8 cellular contexts compared by ENCODE assay signal in the genomic region with DNA sequence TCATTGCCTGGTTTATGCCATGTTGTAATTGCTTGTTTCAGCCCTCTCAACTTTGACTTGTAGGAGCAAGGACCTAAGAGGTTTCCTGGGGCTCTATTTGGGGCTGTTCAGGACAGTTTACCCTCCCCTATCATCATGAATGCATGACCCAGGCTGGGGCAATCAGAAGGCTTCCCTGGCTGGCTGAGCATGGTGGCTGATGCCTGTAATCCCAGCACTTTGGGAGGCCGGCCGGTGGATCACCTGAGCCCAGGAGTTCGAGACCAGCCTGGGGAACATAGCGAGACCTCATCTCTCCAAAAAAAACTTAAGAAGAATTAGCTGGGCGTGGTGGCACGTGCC. TPM values are rescaled to one million over a fixed set of nuclear protein-coding genes. Genes with fewer than 3 reads are reported as not detected.
DNase-seq lines count a peak whose midpoint lies in the region; ATAC-seq and TF ChIP-seq lines count a peak whose summit lies in the region.

No MANE protein-coding gene starts in this region.

- peaks cover 10% of the 10 kb centered on the region for H3K27me3 Mint-ChIP-seq in GM23338 (ENCODE audit: insufficient read depth, low read depth, poor library complexity)
- no peaks in the 10 kb centered on the region for H3K27me3 Mint-ChIP-seq in activated CD8-positive, alpha-beta T cell treated with anti-CD3 and anti-CD28 coated beads for 36 hours

- no peaks in the 10 kb centered on the region for H4K20me1 ChIP-seq in GM23338 (replicated peaks; ENCODE audit: insufficient read depth)
- no peaks in the 10 kb centered on the region for H4K20me1 ChIP-seq in smooth muscle cell (ENCODE audit: low read depth)

- H3K36me3 Mint-ChIP-seq in GM23338 (ENCODE audit: low read depth) = no peaks in the 10 kb centered on the region
- no peaks in the 10 kb centered on the region for H3K36me3 Mint-ChIP-seq in activated CD8-positive, alpha-beta T cell treated with anti-CD3 and anti-CD28 coated beads for 36 hours (ENCODE audit: low read depth)

- peak overlapping the region; percentile 69 for H3K4me2 ChIP-seq in GM23338
- peak overlapping the region; percentile 82 for H3K4me2 ChIP-seq in smooth muscle cell

- 56% methylated on average over 6 of the region's 6 CpGs for WGBS in right cardiac atrium
- 81% methylated on average over 6 of the region's 6 CpGs for WGBS in smooth muscle cell (ENCODE audit: low lambda C conversion rate)

- no peak overlapping the region for H3K27ac ChIP-seq in GM23338 (ENCODE audit: low read depth)
- peak overlapping the region; percentile 69 for H3K27ac ChIP-seq in right cardiac atrium (ENCODE audit: low read length)
- H3K27ac ChIP-seq in smooth muscle cell (ENCODE audit: low read depth) = peak overlapping the region; percentile 80

- ATAC-seq in GM23338 (peak; percentile 13), right cardiac atrium (no peak), HG03135 (IDR thresholded peaks at IDR 0.05; ENCODE audit: unreplicated experiment) (no peak), GM19463 (IDR thresholded peaks at IDR 0.05; ENCODE audit: unreplicated experiment) (no peak), GM18873 (IDR thresholded peaks at IDR 0.05; ENCODE audit: low FRiP score, unreplicated experiment) (no peak)
- ATAC-seq in activated CD8-positive, alpha-beta T cell treated with anti-CD3 and anti-CD28 coated beads for 36 hours = no peak

- peaks cover 6% of the 10 kb centered on the region; the same call in 1 of the 2 replicates for H3F3A ChIP-seq in GM23338 (replicated peaks; ENCODE audit: low read depth)
- H3F3A ChIP-seq in smooth muscle cell (ENCODE audit: low read depth) = peaks cover 8% of the 10 kb centered on the region

- H3K4me3 ChIP-seq in GM23338 = peak overlapping the region; percentile 37
- no peak overlapping the region for H3K4me3 ChIP-seq in right cardiac atrium (ENCODE audit: low read length)
- peak overlapping the region; percentile 44 for H3K4me3 ChIP-seq in smooth muscle cell

- no peaks in the 10 kb centered on the region for H3K9me3 Mint-ChIP-seq in GM23338
- H3K9me3 Mint-ChIP-seq in activated CD8-positive, alpha-beta T cell treated with anti-CD3 and anti-CD28 coated beads for 36 hours = no peaks in the 10 kb centered on the region

- no peaks in the 10 kb centered on the region for H3K27me3 ChIP-seq in GM23338 (ENCODE audit: insufficient read depth)
- no peaks in the 10 kb centered on the region for H3K27me3 ChIP-seq in right cardiac atrium (ENCODE audit: control insufficient read depth, insufficient read depth)
- H3K27me3 ChIP-seq in smooth muscle cell (ENCODE audit: low read depth) = no peaks in the 10 kb centered on the region

- POLR2A ChIA-PET in activated CD8-positive, alpha-beta T cell treated with anti-CD3 and anti-CD28 coated beads for 36 hours (lab: Charles Lee) = interaction anchor here (0.7 to 7.7 kb wide), 7 partner anchors 8 to 137 kb away, joined by 3 to 94 read pairs (median 6); partner anchors contain the start of genes IQCN and JUND

- TF ChIP-seq CTCF in GM23338 (conservative IDR thresholded peaks at IDR 0.05; ENCODE audit: low read depth in 2 of 2) (no peak), smooth muscle cell (IDR thresholded peaks at IDR 0.05; ENCODE audit: borderline replicate concordance, insufficient read depth, poor library complexity, severe bottlenecking) (no peak)
- no peak for TF ChIP-seq CTCF in activated CD8-positive, alpha-beta T cell treated with anti-CD3 and anti-CD28 coated beads for 36 hours (IDR thresholded peaks at IDR 0.05)

- H3K4me1 ChIP-seq in GM23338 (ENCODE audit: insufficient read depth) (no peaks in the 10 kb centered on the region; the same call in 1 of the 2 replicates), right cardiac atrium (ENCODE audit: control insufficient read depth, insufficient read depth, low read length) (no peaks in the 10 kb centered on the region), smooth muscle cell (ENCODE audit: low read depth) (peaks cover 7% of the 10 kb centered on the region)

- CTCF ChIA-PET in activated CD8-positive, alpha-beta T cell treated with anti-CD3 and anti-CD28 coated beads for 36 hours (lab: Charles Lee) = interaction anchor here (0.7 to 7.7 kb wide), 38 partner anchors 9 to 270 kb away, joined by 3 to 235 read pairs (median 6); partner anchors contain the start of genes IQCN, JUND, MPV17L2 and RAB3A

- H3K27ac Mint-ChIP-seq in GM23338 = peak overlapping the region; percentile 22; the same call in 1 of the 2 replicates
- peak overlapping the region; percentile 46 for H3K27ac Mint-ChIP-seq in activated CD8-positive, alpha-beta T cell treated with anti-CD3 and anti-CD28 coated beads for 36 hours

- H3K9me3 ChIP-seq in right cardiac atrium (ENCODE audit: control insufficient read depth, low read length) = no peaks in the 10 kb centered on the region
- no peaks in the 10 kb centered on the region for H3K9me3 ChIP-seq in smooth muscle cell (replicated peaks; ENCODE audit: low read depth)

- no peaks in the 10 kb centered on the region for H3K36me3 ChIP-seq in GM23338 (ENCODE audit: insufficient read depth)
- no peaks in the 10 kb centered on the region for H3K36me3 ChIP-seq in smooth muscle cell (ENCODE audit: low read depth)

- H3K79me2 ChIP-seq in GM23338 (replicated peaks; ENCODE audit: insufficient read depth) (no peaks in the 10 kb centered on the region), smooth muscle cell (ENCODE audit: low read depth) (no peaks in the 10 kb centered on the region)

- peak overlapping the region; percentile 78 for H3K4me3 Mint-ChIP-seq in GM23338
- H3K4me3 Mint-ChIP-seq in activated CD8-positive, alpha-beta T cell treated with anti-CD3 and anti-CD28 coated beads for 36 hours = peak overlapping the region; percentile 74

- no peak for DNase-seq in GM23338 (ENCODE audit: low spot score)
- no peak for DNase-seq in activated CD8-positive, alpha-beta T cell treated with anti-CD3 and anti-CD28 coated beads for 36 hours
- DNase-seq in right cardiac atrium = no peak
- no peak for DNase-seq in smooth muscle cell (lab: John Stamatoyannopoulos, UW; ENCODE audit: unreplicated experiment)
- DNase-seq in stimulated activated CD4-positive, alpha-beta T cell treated with anti-CD3 and anti-CD28 coated beads, Interleukin-12 subunit alpha, Interleukin-12 subunit beta, amount 100 ng/mL, for 4 hours = no peak

- H2AFZ ChIP-seq in GM23338 (no peak overlapping the region; the same call in 1 of the 2 replicates), smooth muscle cell (ENCODE audit: low read depth) (peak overlapping the region; percentile 65)

- H3K9me2 ChIP-seq in GM23338 (ENCODE audit: insufficient read depth) = no peaks in the 10 kb centered on the region

- H3K4me1 Mint-ChIP-seq in GM23338 = peaks cover 9% of the 10 kb centered on the region
- peaks cover 14% of the 10 kb centered on the region for H3K4me1 Mint-ChIP-seq in activated CD8-positive, alpha-beta T cell treated with anti-CD3 and anti-CD28 coated beads for 36 hours (ENCODE audit: low read depth)

- intact Hi-C loops in activated CD8-positive, alpha-beta T cell treated with anti-CD3 and anti-CD28 coated beads for 36 hours (cut with micrococcal nuclease) = loop anchor here (2.0 kb wide), 1 partner anchor 124 kb away; the partner anchor contains the start of gene RAB3A
- intact Hi-C loops in right cardiac atrium (cut with DNase I) = loop anchor here in 2 of 4 donors (2.0 to 10.0 kb wide), 2 partner anchors 50 to 124 kb away; partner anchors contain the start of gene RAB3A (in 1 of the 2)

- H3K9ac ChIP-seq in smooth muscle cell (ENCODE audit: low read depth) = peak overlapping the region; percentile 42

RNA-seq across cellular contexts. Expression of gene LSM4, which starts 6.1 kb away (rescaled TPM):
- 511 and 591 TPM in 2 replicates for total RNA-seq in GM23338 (2014; rRNA removed; shearing (Covaris generic))
- polyA plus RNA-seq in GM23338 (2016; fragmentation: Nextera tagmentation; extraction: Ambion mirVana) (637 and 641 TPM in 2 replicates), right cardiac atrium (131 TPM), smooth muscle cell (156 and 177 TPM in 2 replicates)
- total RNA-seq in activated CD8-positive, alpha-beta T cell treated with anti-CD3 and anti-CD28 coated beads for 36 hours = 100 to 1,000 TPM; 426 to 433 TPM
- total RNA-seq in right cardiac atrium (10 to 100 TPM; 55.6 to 77.2 (median 64.8) TPM), smooth muscle cell (116 and 121 TPM in 2 replicates)

RNA-seq across cellular contexts. Expression of gene PGPEP1, which starts 11.4 kb away (rescaled TPM):
- 18.9 and 27.6 TPM in 2 replicates for total RNA-seq in GM23338 (2014; rRNA removed; shearing (Covaris generic))
- polyA plus RNA-seq in GM23338 (2016; fragmentation: Nextera tagmentation; extraction: Ambion mirVana) (15.5 and 19.4 TPM in 2 replicates), right cardiac atrium (17.4 TPM), smooth muscle cell (4.5 and 8.7 TPM in 2 replicates)
- total RNA-seq in activated CD8-positive, alpha-beta T cell treated with anti-CD3 and anti-CD28 coated beads for 36 hours = 10 to 100 TPM; 21.7 to 23.9 TPM
- total RNA-seq in right cardiac atrium (10 to 100 TPM; 31.3 to 42.0 (median 35.0) TPM), smooth muscle cell (11.1 and 11.7 TPM in 2 replicates)

RNA-seq across cellular contexts. Expression of gene JUND, which starts 47.6 kb away (rescaled TPM):
- 154 and 181 TPM in 2 replicates for total RNA-seq in GM23338 (2014; rRNA removed; shearing (Covaris generic))
- polyA plus RNA-seq in GM23338 (2016; fragmentation: Nextera tagmentation; extraction: Ambion mirVana) (40.0 and 52.5 TPM in 2 replicates), right cardiac atrium (233 TPM), smooth muscle cell (464 and 497 TPM in 2 replicates)
- total RNA-seq in activated CD8-positive, alpha-beta T cell treated with anti-CD3 and anti-CD28 coated beads for 36 hours = 100 to 1,000 TPM; 527 to 530 TPM
- total RNA-seq in right cardiac atrium (100 to 1,000 TPM; 117 to 229 (median 122) TPM), smooth muscle cell (79.9 and 164 TPM in 2 replicates)

RNA-seq across cellular contexts. Expression of gene IQCN, which starts 54.8 kb away (rescaled TPM):
- total RNA-seq in GM23338 (2014; rRNA removed; shearing (Covaris generic)) = 0.35 and 0.89 TPM in 2 replicates
- polyA plus RNA-seq in GM23338 (2016; fragmentation: Nextera tagmentation; extraction: Ambion mirVana) (0.10 TPM in 1 of 2 replicates, not detected in the other), right cardiac atrium (5.3 TPM), smooth muscle cell (2.5 and 5.8 TPM in 2 replicates)
- total RNA-seq in activated CD8-positive, alpha-beta T cell treated with anti-CD3 and anti-CD28 coated beads for 36 hours = under 1 TPM; 0.59 to 0.69 TPM
- total RNA-seq in right cardiac atrium (1 to 10 TPM in 2 of 4 donors, under 1 TPM in 2; 0.65 to 1.4 (median 1.1) TPM), smooth muscle cell (3.9 and 4.9 TPM in 2 replicates)

RNA-seq across cellular contexts. Expression of gene GDF15, which starts 57.0 kb away (rescaled TPM):
- 15.7 and 19.8 TPM in 2 replicates for total RNA-seq in GM23338 (2014; rRNA removed; shearing (Covaris generic))
- polyA plus RNA-seq in GM23338 (2016; fragmentation: Nextera tagmentation; extraction: Ambion mirVana) (12.6 and 18.3 TPM in 2 replicates), right cardiac atrium (0.25 TPM), smooth muscle cell (40.4 and 42.8 TPM in 2 replicates)
- total RNA-seq in activated CD8-positive, alpha-beta T cell treated with anti-CD3 and anti-CD28 coated beads for 36 hours = not detected
- total RNA-seq in right cardiac atrium (under 1 TPM in 3 of 4 donors, not detected in 1; 0.50 to 0.60 (median 0.53) TPM), smooth muscle cell (18.8 and 30.9 TPM in 2 replicates)
